8 cellular contexts compared by ENCODE assay signal in the genomic region with DNA sequence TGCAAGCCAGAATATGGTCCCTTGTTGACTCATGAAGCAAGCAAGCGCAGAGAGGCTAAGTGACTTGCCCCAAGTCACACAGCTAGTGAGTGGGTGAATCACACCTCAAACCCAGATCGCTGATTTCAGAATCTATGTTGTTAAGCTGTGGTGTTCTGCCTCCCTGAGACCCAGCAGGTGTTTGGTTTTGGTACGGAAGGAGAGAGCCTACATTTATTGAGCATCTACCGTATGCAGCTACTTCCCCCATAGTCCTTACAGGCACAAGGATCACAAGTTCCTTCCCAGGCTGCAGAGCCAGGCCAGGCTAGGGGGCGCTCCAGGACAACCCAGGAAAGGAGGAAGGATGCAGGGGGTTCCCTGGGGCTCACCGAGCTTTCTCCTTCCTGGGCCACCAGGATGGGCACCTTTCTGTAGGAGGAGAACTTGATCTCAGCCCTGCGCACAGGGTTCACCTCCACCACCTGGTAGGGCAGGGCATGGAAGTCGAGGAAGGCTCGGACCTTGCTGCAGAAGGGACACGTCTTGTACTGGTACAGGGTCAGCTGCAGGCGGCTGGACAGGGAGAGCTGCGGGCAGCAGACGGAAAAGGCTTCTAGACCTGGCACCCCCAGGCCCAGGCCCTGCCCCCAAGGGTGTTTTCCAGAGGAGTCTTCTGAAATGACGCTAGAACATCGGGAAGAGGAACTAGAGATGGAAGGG. TPM values are rescaled to one million over a fixed set of nuclear protein-coding genes. Genes with fewer than 3 reads are reported as not detected.
DNase-seq lines count a peak whose midpoint lies in the region; ATAC-seq and TF ChIP-seq lines count a peak whose summit lies in the region.

No MANE protein-coding gene starts in this region.

- peak in 54 of 56 donors; percentile 19 to 63 (median 44) for TF ChIP-seq CTCF in dorsolateral prefrontal cortex (IDR thresholded peaks at IDR 0.05 in 54 of 56, conservative IDR thresholded peaks at IDR 0.05 in 2 of 56; ENCODE audit: low read depth in 1 of 56, partially characterized antibody in 56 of 56)
- TF ChIP-seq CTCF in suprapubic skin (IDR thresholded peaks at IDR 0.05) = peak in 1 of 2 donors; percentile 56

- no peak overlapping the region for H3K9ac ChIP-seq in mesenchymal stem cell (ENCODE audit: low read length)

- intact Hi-C loops in dorsolateral prefrontal cortex (cut with DNase I) = loop anchor here (5.0 to 10.0 kb wide), 3 partner anchors 37 to 70 kb away; a partner anchor contains a TSS

- no peak overlapping the region for H2BK15ac ChIP-seq in mesenchymal stem cell (ENCODE audit: low read depth, poor library complexity, severe bottlenecking)

- H2BK12ac ChIP-seq in mesenchymal stem cell (ENCODE audit: low read length in 2 of 2) = no peak overlapping the region

- H3K27me3 ChIP-seq in dorsolateral prefrontal cortex (no peaks in the 10 kb centered on the region), mesenchymal stem cell (ENCODE audit: control insufficient read depth in 1 of 2, insufficient read depth in 1 of 2, low read length in 2 of 2) (no peaks in the 10 kb centered on the region), suprapubic skin (no peaks in the 10 kb centered on the region)

- H2BK120ac ChIP-seq in mesenchymal stem cell (ENCODE audit: low read depth, low read length) = no peak overlapping the region

- no peak for TF ChIP-seq POLR2A in suprapubic skin (IDR thresholded peaks at IDR 0.05)

- peaks cover 24% of the 10 kb centered on the region for H3K79me1 ChIP-seq in mesenchymal stem cell (replicated peaks; ENCODE audit: low read length, poor library complexity, severe bottlenecking)

- H3K27ac ChIP-seq in dorsolateral prefrontal cortex (peak overlapping the region in 18 of 59 donors; percentile 2 to 67 (median 20)), mesenchymal stem cell (ENCODE audit: low read length, poor library complexity, severe bottlenecking) (no peak overlapping the region), suprapubic skin (no peak overlapping the region)

- no peaks in the 10 kb centered on the region for H3K9me3 Mint-ChIP-seq in T-helper 1 cell treated with Interleukin-12 subunit alpha and Interleukin-12 subunit beta and Interleukin-4 antibody, amounts not matched to agents 30 μg/mL and 1 μg/mL, for 36 hours

- H3K27me3 Mint-ChIP-seq in T-helper 1 cell treated with Interleukin-12 subunit alpha and Interleukin-12 subunit beta and Interleukin-4 antibody, amounts not matched to agents 30 μg/mL and 1 μg/mL, for 36 hours (ENCODE audit: low read depth) = no peaks in the 10 kb centered on the region

- no peak overlapping the region for H4K91ac ChIP-seq in mesenchymal stem cell (ENCODE audit: low read length)

- H3K36me3 Mint-ChIP-seq in T-helper 1 cell treated with Interleukin-12 subunit alpha and Interleukin-12 subunit beta and Interleukin-4 antibody, amounts not matched to agents 30 μg/mL and 1 μg/mL, for 36 hours (ENCODE audit: low read depth) = no peaks in the 10 kb centered on the region

- no peak overlapping the region for H3K4ac ChIP-seq in mesenchymal stem cell (ENCODE audit: low read depth in 1 of 2, low read length in 2 of 2)

- 90% methylated on average over 14 of the region's 15 CpGs for WGBS in mesenchymal stem cell
- WGBS in suprapubic skin = 66% methylated on average over 14 of the region's 15 CpGs

- no peak overlapping the region for H2BK5ac ChIP-seq in mesenchymal stem cell (ENCODE audit: low read depth, low read length, poor library complexity, severe bottlenecking)

- no peak overlapping the region for H4K8ac ChIP-seq in mesenchymal stem cell (ENCODE audit: low read length)

- peaks cover 41 to 55% of the 10 kb centered on the region in 2 experiments for H3K36me3 ChIP-seq in mesenchymal stem cell (ENCODE audit: control insufficient read depth in 1 of 2, insufficient read depth in 2 of 2, low read depth in 1 of 2, low read length in 2 of 2)
- peaks cover 41% of the 10 kb centered on the region for H3K36me3 ChIP-seq in suprapubic skin

- ATAC-seq in HG03469 (IDR thresholded peaks at IDR 0.05; ENCODE audit: unreplicated experiment) (no peak), GM21717 (IDR thresholded peaks at IDR 0.05; ENCODE audit: unreplicated experiment) (no peak)

- H3K14ac ChIP-seq in mesenchymal stem cell (ENCODE audit: low read length in 2 of 2) = no peak overlapping the region

- peak overlapping the region; percentile 31 for H3K4me3 Mint-ChIP-seq in T-helper 1 cell treated with Interleukin-12 subunit alpha and Interleukin-12 subunit beta and Interleukin-4 antibody, amounts not matched to agents 30 μg/mL and 1 μg/mL, for 36 hours

- peak; percentile 78 for DNase-seq in COLO668 (lab: John Stamatoyannopoulos, UW; ENCODE audit: unreplicated experiment)
- DNase-seq in HT1080 (ENCODE audit: low read depth) = peak; percentile 55
- DNase-seq in dorsolateral prefrontal cortex = peak in 8 of 10 donors; percentile 39 to 65 (median 58)
- DNase-seq in mesenchymal stem cell = peak; percentile 56
- peak in 1 of 2 donors; percentile 81 for DNase-seq in suprapubic skin (ENCODE audit: low spot score in 2 of 2)

- no peaks in the 10 kb centered on the region for H3K9me3 ChIP-seq in mesenchymal stem cell (ENCODE audit: control insufficient read depth, low read length)
- no peaks in the 10 kb centered on the region for H3K9me3 ChIP-seq in suprapubic skin

- no peak overlapping the region for H2AFZ ChIP-seq in mesenchymal stem cell (ENCODE audit: low read depth, low read length)

- H3K4me3 ChIP-seq in dorsolateral prefrontal cortex (peak overlapping the region in 19 of 59 donors; percentile 2 to 99 (median 91)), mesenchymal stem cell (ENCODE audit: insufficient read depth in 1 of 2, low read depth in 1 of 2, low read length in 2 of 2) (peak overlapping the region in 1 of 2 experiments; percentile 62), suprapubic skin (peak overlapping the region; percentile 98)

- peaks cover 26% of the 10 kb centered on the region for H3K4me1 Mint-ChIP-seq in T-helper 1 cell treated with Interleukin-12 subunit alpha and Interleukin-12 subunit beta and Interleukin-4 antibody, amounts not matched to agents 30 μg/mL and 1 μg/mL, for 36 hours (ENCODE audit: low read depth)

- peaks cover 24% of the 10 kb centered on the region for H3K4me1 ChIP-seq in mesenchymal stem cell (ENCODE audit: control insufficient read depth, insufficient read depth, low read depth, low read length)
- H3K4me1 ChIP-seq in suprapubic skin = peaks cover 37% of the 10 kb centered on the region

- TF ChIP-seq EP300 in suprapubic skin (IDR thresholded peaks at IDR 0.05) = no peak

- no peak overlapping the region for H3K4me2 ChIP-seq in mesenchymal stem cell (ENCODE audit: low read length, poor library complexity, severe bottlenecking)

- H3K23ac ChIP-seq in mesenchymal stem cell (ENCODE audit: low read length in 2 of 2) = no peak overlapping the region

- H3K27ac Mint-ChIP-seq in T-helper 1 cell treated with Interleukin-12 subunit alpha and Interleukin-12 subunit beta and Interleukin-4 antibody, amounts not matched to agents 30 μg/mL and 1 μg/mL, for 36 hours = peak overlapping the region; percentile 49

- H2AK5ac ChIP-seq in mesenchymal stem cell (ENCODE audit: low read length, severe bottlenecking) = no peak overlapping the region

- no peak overlapping the region for H3K18ac ChIP-seq in mesenchymal stem cell (ENCODE audit: low read depth in 1 of 2, low read length in 2 of 2)

RNA-seq across cellular contexts. Expression of a gene that starts 2.5 kb away (rescaled TPM):
- 182 and 203 TPM in 2 replicates for total RNA-seq in HT1080 (2014; rRNA removed; shearing (Covaris generic))
- 69.4 and 83.3 TPM in 2 replicates for polyA plus RNA-seq in HT1080 (2015; cell fraction: cytosol; rRNA removed)
- polyA plus RNA-seq in HT1080 (2015; cell fraction: nucleus; rRNA removed) = 96.7 and 106 TPM in 2 replicates
- total RNA-seq in dorsolateral prefrontal cortex (100 to 1,000 TPM in 43 of 120 experiments, 10 to 100 TPM in 77; 59.1 to 132 (median 93.5) TPM), suprapubic skin (10 to 100 TPM; 47.4 to 76.0 (median 55.9) TPM)
- 31.2 TPM for polyA plus RNA-seq in mesenchymal stem cell (2013, experiment 1 of 2)
- 28.6 TPM for polyA plus RNA-seq in mesenchymal stem cell (2013, experiment 2 of 2)

RNA-seq across cellular contexts. Expression of a gene that starts 24.2 kb away (rescaled TPM):
- total RNA-seq in HT1080 (2014; rRNA removed; shearing (Covaris generic)) = not detected in 2 replicates
- polyA plus RNA-seq in HT1080 (2015; cell fraction: cytosol; rRNA removed) = not detected in 2 replicates
- not detected in 2 replicates for polyA plus RNA-seq in HT1080 (2015; cell fraction: nucleus; rRNA removed)
- total RNA-seq in dorsolateral prefrontal cortex (10 to 100 TPM in 1 of 120 experiments, 1 to 10 TPM in 18, under 1 TPM in 4, not detected in 97; 0.59 to 10.1 (median 1.4) TPM), suprapubic skin (10 to 100 TPM in 2 of 4 donors, 1 to 10 TPM in 2; 6.0 to 45.7 (median 22.3) TPM)
- not detected for polyA plus RNA-seq in mesenchymal stem cell (2013, experiment 1 of 2)
- polyA plus RNA-seq in mesenchymal stem cell (2013, experiment 2 of 2) = not detected

RNA-seq across cellular contexts. Expression of a gene that starts 35.0 kb away (rescaled TPM):
- total RNA-seq in HT1080 (2014; rRNA removed; shearing (Covaris generic)) = 79.8 and 119 TPM in 2 replicates
- polyA plus RNA-seq in HT1080 (2015; cell fraction: cytosol; rRNA removed) = 194 and 203 TPM in 2 replicates
- polyA plus RNA-seq in HT1080 (2015; cell fraction: nucleus; rRNA removed) = 34.4 and 34.7 TPM in 2 replicates
- 100 to 1,000 TPM in 104 of 120 experiments, 10 to 100 TPM in 16; 56.9 to 208 (median 122) TPM for total RNA-seq in dorsolateral prefrontal cortex
- polyA plus RNA-seq in mesenchymal stem cell (2013, experiment 1 of 2) = 68.0 TPM
- polyA plus RNA-seq in mesenchymal stem cell (2013, experiment 2 of 2) = 68.2 TPM
- total RNA-seq in suprapubic skin = 100 to 1,000 TPM; 157 to 345 (median 224) TPM

RNA-seq across cellular contexts. Expression of a gene that starts 57.0 kb away (rescaled TPM):
- total RNA-seq in HT1080 (2014; rRNA removed; shearing (Covaris generic)) = 14.4 and 15.1 TPM in 2 replicates
- 7.7 and 8.2 TPM in 2 replicates for polyA plus RNA-seq in HT1080 (2015; cell fraction: cytosol; rRNA removed)
- polyA plus RNA-seq in HT1080 (2015; cell fraction: nucleus; rRNA removed) = 9.1 and 12.0 TPM in 2 replicates
- total RNA-seq in dorsolateral prefrontal cortex (10 to 100 TPM; 17.8 to 66.6 (median 35.3) TPM), suprapubic skin (100 to 1,000 TPM in 1 of 4 donors, 10 to 100 TPM in 3; 37.9 to 106 (median 66.5) TPM)
- polyA plus RNA-seq in mesenchymal stem cell (2013, experiment 1 of 2) = 6.8 TPM
- 6.4 TPM for polyA plus RNA-seq in mesenchymal stem cell (2013, experiment 2 of 2)

RNA-seq across cellular contexts. Expression of a gene that starts 57.9 kb away (rescaled TPM):
- total RNA-seq in HT1080 (2014; rRNA removed; shearing (Covaris generic)) = 19.6 and 21.2 TPM in 2 replicates
- 12.4 and 12.9 TPM in 2 replicates for polyA plus RNA-seq in HT1080 (2015; cell fraction: cytosol; rRNA removed)
- polyA plus RNA-seq in HT1080 (2015; cell fraction: nucleus; rRNA removed) = 9.7 and 9.9 TPM in 2 replicates
- total RNA-seq in dorsolateral prefrontal cortex = 10 to 100 TPM in 17 of 120 experiments, 1 to 10 TPM in 103; 3.4 to 14.7 (median 7.2) TPM
- polyA plus RNA-seq in mesenchymal stem cell (2013, experiment 1 of 2) = 6.5 TPM
- 6.1 TPM for polyA plus RNA-seq in mesenchymal stem cell (2013, experiment 2 of 2)
- total RNA-seq in suprapubic skin = 10 to 100 TPM in 3 of 4 donors, 1 to 10 TPM in 1; 9.6 to 14.7 (median 12.6) TPM
